ENCODE assay signal across 1 cellular context in the genomic region with DNA sequence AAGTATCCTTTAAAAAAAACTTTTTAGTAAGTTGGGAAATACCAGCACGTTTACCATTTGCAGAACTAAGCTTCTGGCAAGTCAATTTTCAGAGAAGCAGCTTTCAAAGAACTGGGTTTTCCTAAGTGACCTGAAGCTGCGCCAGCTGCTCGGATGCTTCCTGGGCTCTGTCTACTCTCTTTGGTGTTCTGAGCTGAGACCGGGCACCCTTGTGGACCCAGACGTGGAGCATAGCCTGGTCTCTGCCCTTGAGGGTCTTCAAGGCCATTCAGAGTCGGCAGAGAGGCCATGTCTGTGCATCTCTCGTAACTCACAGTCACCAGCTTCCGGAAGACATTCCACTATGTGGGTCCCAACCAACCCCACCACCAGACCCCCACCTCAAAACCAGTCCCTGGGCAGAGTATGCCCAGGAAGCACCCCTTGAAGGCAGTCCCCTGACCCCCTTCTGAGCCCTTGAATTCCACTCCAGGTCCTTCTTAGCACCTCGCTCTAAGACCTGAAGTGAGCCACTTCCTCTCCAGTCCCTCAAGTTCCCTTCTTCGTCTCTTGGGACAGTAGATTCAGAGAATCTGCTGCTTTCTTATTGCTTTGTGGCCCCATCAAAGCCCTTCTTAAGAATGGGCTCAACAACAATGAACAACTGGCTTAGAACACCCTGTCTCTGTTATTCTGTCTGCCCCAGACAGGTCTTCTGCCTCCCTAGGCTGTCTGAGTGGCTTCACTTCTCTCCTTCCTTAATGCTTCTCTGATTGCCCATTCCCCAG.
TF ChIP-seq lines count a peak whose summit lies in the region.

No MANE protein-coding gene starts in this region.

TF ChIP-seq in WTC11, 78 proteins besides CTCF, POLR2A, EP300 and RAD21:
- no peak for TF ChIP-seq SMAD3 (CRISPR knock-in tag; IDR thresholded peaks at IDR 0.05; ENCODE audit: borderline replicate concordance)
- TF ChIP-seq, protein P1, sequence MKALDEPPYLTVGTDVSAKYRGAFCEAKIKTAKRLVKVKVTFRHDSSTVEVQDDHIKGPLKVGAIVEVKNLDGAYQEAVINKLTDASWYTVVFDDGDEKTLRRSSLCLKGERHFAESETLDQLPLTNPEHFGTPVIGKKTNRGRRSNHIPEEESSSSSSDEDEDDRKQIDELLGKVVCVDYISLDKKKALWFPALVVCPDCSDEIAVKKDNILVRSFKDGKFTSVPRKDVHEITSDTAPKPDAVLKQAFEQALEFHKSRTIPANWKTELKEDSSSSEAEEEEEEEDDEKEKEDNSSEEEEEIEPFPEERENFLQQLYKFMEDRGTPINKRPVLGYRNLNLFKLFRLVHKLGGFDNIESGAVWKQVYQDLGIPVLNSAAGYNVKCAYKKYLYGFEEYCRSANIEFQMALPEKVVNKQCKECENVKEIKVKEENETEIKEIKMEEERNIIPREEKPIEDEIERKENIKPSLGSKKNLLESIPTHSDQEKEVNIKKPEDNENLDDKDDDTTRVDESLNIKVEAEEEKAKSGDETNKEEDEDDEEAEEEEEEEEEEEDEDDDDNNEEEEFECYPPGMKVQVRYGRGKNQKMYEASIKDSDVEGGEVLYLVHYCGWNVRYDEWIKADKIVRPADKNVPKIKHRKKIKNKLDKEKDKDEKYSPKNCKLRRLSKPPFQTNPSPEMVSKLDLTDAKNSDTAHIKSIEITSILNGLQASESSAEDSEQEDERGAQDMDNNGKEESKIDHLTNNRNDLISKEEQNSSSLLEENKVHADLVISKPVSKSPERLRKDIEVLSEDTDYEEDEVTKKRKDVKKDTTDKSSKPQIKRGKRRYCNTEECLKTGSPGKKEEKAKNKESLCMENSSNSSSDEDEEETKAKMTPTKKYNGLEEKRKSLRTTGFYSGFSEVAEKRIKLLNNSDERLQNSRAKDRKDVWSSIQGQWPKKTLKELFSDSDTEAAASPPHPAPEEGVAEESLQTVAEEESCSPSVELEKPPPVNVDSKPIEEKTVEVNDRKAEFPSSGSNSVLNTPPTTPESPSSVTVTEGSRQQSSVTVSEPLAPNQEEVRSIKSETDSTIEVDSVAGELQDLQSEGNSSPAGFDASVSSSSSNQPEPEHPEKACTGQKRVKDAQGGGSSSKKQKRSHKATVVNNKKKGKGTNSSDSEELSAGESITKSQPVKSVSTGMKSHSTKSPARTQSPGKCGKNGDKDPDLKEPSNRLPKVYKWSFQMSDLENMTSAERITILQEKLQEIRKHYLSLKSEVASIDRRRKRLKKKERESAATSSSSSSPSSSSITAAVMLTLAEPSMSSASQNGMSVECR (CRISPR knock-in tag; IDR thresholded peaks at IDR 0.05; ENCODE audit: borderline replicate concordance), result no peak
- no peak for TF ChIP-seq NR2C2 (CRISPR knock-in tag; IDR thresholded peaks at IDR 0.05)
- TF ChIP-seq NFATC4 (CRISPR knock-in tag; IDR thresholded peaks at IDR 0.05), result no peak
- no peak for TF ChIP-seq SMAD4 (CRISPR knock-in tag; IDR thresholded peaks at IDR 0.05)
- TF ChIP-seq ZNF263 (CRISPR knock-in tag; IDR thresholded peaks at IDR 0.05; ENCODE audit: low read depth), result no peak
- TF ChIP-seq, protein P2, sequence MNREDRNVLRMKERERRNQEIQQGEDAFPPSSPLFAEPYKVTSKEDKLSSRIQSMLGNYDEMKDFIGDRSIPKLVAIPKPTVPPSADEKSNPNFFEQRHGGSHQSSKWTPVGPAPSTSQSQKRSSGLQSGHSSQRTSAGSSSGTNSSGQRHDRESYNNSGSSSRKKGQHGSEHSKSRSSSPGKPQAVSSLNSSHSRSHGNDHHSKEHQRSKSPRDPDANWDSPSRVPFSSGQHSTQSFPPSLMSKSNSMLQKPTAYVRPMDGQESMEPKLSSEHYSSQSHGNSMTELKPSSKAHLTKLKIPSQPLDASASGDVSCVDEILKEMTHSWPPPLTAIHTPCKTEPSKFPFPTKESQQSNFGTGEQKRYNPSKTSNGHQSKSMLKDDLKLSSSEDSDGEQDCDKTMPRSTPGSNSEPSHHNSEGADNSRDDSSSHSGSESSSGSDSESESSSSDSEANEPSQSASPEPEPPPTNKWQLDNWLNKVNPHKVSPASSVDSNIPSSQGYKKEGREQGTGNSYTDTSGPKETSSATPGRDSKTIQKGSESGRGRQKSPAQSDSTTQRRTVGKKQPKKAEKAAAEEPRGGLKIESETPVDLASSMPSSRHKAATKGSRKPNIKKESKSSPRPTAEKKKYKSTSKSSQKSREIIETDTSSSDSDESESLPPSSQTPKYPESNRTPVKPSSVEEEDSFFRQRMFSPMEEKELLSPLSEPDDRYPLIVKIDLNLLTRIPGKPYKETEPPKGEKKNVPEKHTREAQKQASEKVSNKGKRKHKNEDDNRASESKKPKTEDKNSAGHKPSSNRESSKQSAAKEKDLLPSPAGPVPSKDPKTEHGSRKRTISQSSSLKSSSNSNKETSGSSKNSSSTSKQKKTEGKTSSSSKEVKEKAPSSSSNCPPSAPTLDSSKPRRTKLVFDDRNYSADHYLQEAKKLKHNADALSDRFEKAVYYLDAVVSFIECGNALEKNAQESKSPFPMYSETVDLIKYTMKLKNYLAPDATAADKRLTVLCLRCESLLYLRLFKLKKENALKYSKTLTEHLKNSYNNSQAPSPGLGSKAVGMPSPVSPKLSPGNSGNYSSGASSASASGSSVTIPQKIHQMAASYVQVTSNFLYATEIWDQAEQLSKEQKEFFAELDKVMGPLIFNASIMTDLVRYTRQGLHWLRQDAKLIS (CRISPR knock-in tag; IDR thresholded peaks at IDR 0.05; ENCODE audit: borderline replicate concordance), result no peak
